Comparison of ENCODE assay signal across 8 cellular contexts in genomic region chrX:47217121-47217851, GRCh38. TPM values are rescaled to one million over a fixed set of nuclear protein-coding genes. Genes with fewer than 3 reads are reported as not detected.
A peak's percentile ranks its signal among the peaks of the same experiment; 100 is the strongest.
DNase-seq lines count a peak whose midpoint lies in the region; ATAC-seq, FAIRE-seq and TF ChIP-seq lines count a peak whose summit lies in the region.

No MANE protein-coding gene starts in this region.

- H3K4me2 ChIP-seq in A549 = peak overlapping the region; percentile 79

- CTCF ChIA-PET in A549 (lab: Yijun Ruan, JAX) = interaction anchor here (0.9 to 1.1 kb wide), 4 partner anchors 16 to 306 kb away, joined by 3 to 4 read pairs (median 3); no protein-coding TSS in a partner anchor

- H3K9me3 ChIP-seq in A549 (no peaks in the 10 kb centered on the region), lung (ENCODE audit: control insufficient read depth in 2 of 2, insufficient read depth in 1 of 2, low read length in 1 of 2) (peaks cover 0 to 5% of the 10 kb centered on the region in 2 donors), tibial nerve (no peaks in the 10 kb centered on the region)

- TF ChIP-seq CTCF in A549 (IDR thresholded peaks at IDR 0.05) (no peak), lung (IDR thresholded peaks at IDR 0.05; ENCODE audit: control extremely low read depth, extremely low read depth) (no peak), tibial nerve (IDR thresholded peaks at IDR 0.05) (no peak)

- H3K4me1 ChIP-seq in A549 (peaks cover 28% of the 10 kb centered on the region), lung (ENCODE audit: control insufficient read depth in 2 of 2, insufficient read depth in 2 of 2, low read length in 2 of 2) (peaks cover 0 to 17% of the 10 kb centered on the region in 2 donors), tibial nerve (peaks cover 0 to 33% (median 9%) of the 10 kb centered on the region in 4 donors)

- H3K36me3 ChIP-seq in H7 (replicated peaks; ENCODE audit: control insufficient read depth, insufficient read depth, low read length) (peaks cover 36% of the 10 kb centered on the region), lung (ENCODE audit: control insufficient read depth in 2 of 2, insufficient read depth in 2 of 2, low read length in 2 of 2) (peaks cover 9 to 30% of the 10 kb centered on the region in 2 donors), tibial nerve (peaks cover 0 to 42% (median under 1%) of the 10 kb centered on the region in 3 donors)

- TF ChIP-seq EP300 in A549 (IDR thresholded peaks at IDR 0.05) (no peak), tibial nerve (IDR thresholded peaks at IDR 0.05) (peak; percentile 49 to 63)

- 10% methylated on average over 22 of the region's 22 CpGs for WGBS in A549 (ENCODE audit: missing lambda C conversion rate)
- 13 to 17% methylated on average over 15 to 22 of the region's 22 CpGs for WGBS in lung, 2 donors
- WGBS in tibial nerve, 2 donors = 5 to 25% methylated on average over 21 to 22 of the region's 22 CpGs

- ATAC-seq in A549 (peak; percentile 34 to 44), lung (ENCODE audit: insufficient read depth, low FRiP score) (no peak), GM21526 (IDR thresholded peaks at IDR 0.05; ENCODE audit: low FRiP score, unreplicated experiment) (no peak)

- H3K27ac ChIP-seq in A549 (peak overlapping the region; percentile 66 to 86), lung (ENCODE audit: low read depth in 1 of 2, low read length in 1 of 2) (peak overlapping the region; percentile 88 to 94), tibial nerve (peak overlapping the region; percentile 68 to 98 (median 78))

- 0 out of 3 replicates have a peak overlapping the region, but pooled peaks have one; percentile 16 for H3K4me3 ChIP-seq in A549
- H3K4me3 ChIP-seq in H7 (ENCODE audit: insufficient read depth, low read depth, low read length) = peak overlapping the region; percentile 24
- H3K4me3 ChIP-seq in lung = no peak overlapping the region
- peak overlapping the region in 3 of 4 donors; percentile 26 to 92 (median 36) for H3K4me3 ChIP-seq in tibial nerve

- no peak for FAIRE-seq in A549 (lab: Jason Lieb, UNC)

- DNase-seq in A549 (ENCODE audit: low read depth in 1 of 2, low spot score in 1 of 2) = peak in 1 of 2 experiments; percentile 14
- no peak for DNase-seq in H7
- DNase-seq in SW480 (ENCODE audit: low spot score) = peak; percentile 65
- DNase-seq in dedifferentiated amniotic fluid mesenchymal stem cell (ENCODE audit: extremely low spot score) = peak; percentile 52
- peak; percentile 35 for DNase-seq in lung (ENCODE audit: low spot score)
- no peak for DNase-seq in tibial nerve (ENCODE audit: low spot score in 2 of 2)
- no peak for DNase-seq in GM19240 (ENCODE audit: insufficient read length, low spot score)

- POLR2A ChIA-PET in A549 (lab: Yijun Ruan, JAX) = interaction anchor here (0.7 to 3.5 kb wide), 13 partner anchors 9 to 1381 kb away, joined by 3 to 43 read pairs (median 3); partner anchors contain the start of genes ELK1, NDUFB11, RBM10 and USP11

- no peak for TF ChIP-seq RAD21 in A549 (conservative IDR thresholded peaks at IDR 0.05 in 1 of 2, IDR thresholded peaks at IDR 0.05 in 1 of 2)

- H3K27me3 ChIP-seq in H7 (ENCODE audit: control insufficient read depth, insufficient read depth, low read length) = no peaks in the 10 kb centered on the region
- H3K27me3 ChIP-seq in lung (ENCODE audit: control insufficient read depth, insufficient read depth) = no peaks in the 10 kb centered on the region
- no peaks in the 10 kb centered on the region for H3K27me3 ChIP-seq in tibial nerve

- no peak for TF ChIP-seq POLR2A in A549 (IDR thresholded peaks at IDR 0.05; ENCODE audit: low read length)
- peak in 1 of 2 donors; percentile 8 for TF ChIP-seq POLR2A in tibial nerve (IDR thresholded peaks at IDR 0.05)

TF ChIP-seq in A549, 52 proteins besides CTCF, POLR2A, EP300 and RAD21:
- TF ChIP-seq CBX2 (IDR thresholded peaks at IDR 0.05; ENCODE audit: borderline replicate concordance, low read depth) = no peak
- 0 out of 2 replicates have a peak, but pooled peaks have one; percentile 11 for TF ChIP-seq MAX (IDR thresholded peaks at IDR 0.05)
- TF ChIP-seq E2F6 (IDR thresholded peaks at IDR 0.05; ENCODE audit: borderline replicate concordance, low read depth) = 0 out of 2 replicates have a peak, but pooled peaks have one; percentile 13
- TF ChIP-seq NPAS2 (CRISPR knock-in tag; IDR thresholded peaks at IDR 0.05; ENCODE audit: borderline replicate concordance) = no peak

RNA-seq across cellular contexts. Expression of gene CDK16, which starts 1.2 kb away (rescaled TPM):
- 111 and 121 TPM in 2 replicates for polyA plus RNA-seq in A549 (2011; rRNA removed)
- 141 and 147 TPM in 2 replicates for polyA plus RNA-seq in A549 (2012; cell fraction: cytosol; rRNA removed)
- polyA plus RNA-seq in A549 (2012; cell fraction: nucleus; rRNA removed) = 280 and 320 TPM in 2 replicates
- polyA plus RNA-seq in A549 (2017; fragmentation: RNase III; extraction: RNeasy Plus Mini Kit Qiagen cat#74134 plus additional on column Dnase treatment) = 101 to 115 TPM (median 105 TPM) in 3 replicates
- 268 and 280 TPM in 2 replicates for polyA minus RNA-seq in A549 (2011; rRNA and poly(A)+ RNA removed)
- total RNA-seq in H7 (2014; rRNA removed; shearing (Covaris generic)) = 227 and 270 TPM in 2 replicates
- 10 to 100 TPM; 60.6 to 93.5 TPM for total RNA-seq in lung
- 10 to 100 TPM; 50.1 to 60.3 TPM for polyA plus RNA-seq in lung
- 10 to 100 TPM; 64.9 to 94.2 (median 84.5) TPM for total RNA-seq in tibial nerve

RNA-seq across cellular contexts. Expression of gene USP11, which starts 15.5 kb away (rescaled TPM):
- polyA plus RNA-seq in A549 (2011; rRNA removed) = 35.6 and 36.6 TPM in 2 replicates
- 22.2 and 25.4 TPM in 2 replicates for polyA plus RNA-seq in A549 (2012; cell fraction: cytosol; rRNA removed)
- 74.3 and 83.3 TPM in 2 replicates for polyA plus RNA-seq in A549 (2012; cell fraction: nucleus; rRNA removed)
- 43.5 to 53.3 TPM (median 50.0 TPM) in 3 replicates for polyA plus RNA-seq in A549 (2017; fragmentation: RNase III; extraction: RNeasy Plus Mini Kit Qiagen cat#74134 plus additional on column Dnase treatment)
- 122 and 133 TPM in 2 replicates for polyA minus RNA-seq in A549 (2011; rRNA and poly(A)+ RNA removed)
- total RNA-seq in H7 (2014; rRNA removed; shearing (Covaris generic)) = 97.8 and 105 TPM in 2 replicates
- total RNA-seq in lung = 10 to 100 TPM; 57.0 to 74.8 TPM
- polyA plus RNA-seq in lung = 10 to 100 TPM; 22.9 to 23.4 TPM
- total RNA-seq in tibial nerve = 10 to 100 TPM; 54.6 to 85.8 (median 63.9) TPM

RNA-seq across cellular contexts. Expression of gene UBA1, which starts 23.7 kb away (rescaled TPM):
- 160 and 192 TPM in 2 replicates for polyA plus RNA-seq in A549 (2011; rRNA removed)
- polyA plus RNA-seq in A549 (2012; cell fraction: cytosol; rRNA removed) = 266 and 294 TPM in 2 replicates
- 588 and 645 TPM in 2 replicates for polyA plus RNA-seq in A549 (2012; cell fraction: nucleus; rRNA removed)
- 188 to 196 TPM (median 192 TPM) in 3 replicates for polyA plus RNA-seq in A549 (2017; fragmentation: RNase III; extraction: RNeasy Plus Mini Kit Qiagen cat#74134 plus additional on column Dnase treatment)
- polyA minus RNA-seq in A549 (2011; rRNA and poly(A)+ RNA removed) = 293 and 297 TPM in 2 replicates
- total RNA-seq in H7 (2014; rRNA removed; shearing (Covaris generic)) = 427 and 477 TPM in 2 replicates
- total RNA-seq in lung = 100 to 1,000 TPM; 135 to 221 TPM
- 100 to 1,000 TPM in 1 of 2 donors, 10 to 100 TPM in 1; 92.5 to 127 TPM for polyA plus RNA-seq in lung
- total RNA-seq in tibial nerve = 100 to 1,000 TPM; 124 to 168 (median 144) TPM

Comparison
In these comparisons a context has a peak if more than half of its experiments do, and no peak if none do; other contexts are left out.
1. ATAC-seq: peak in A549 (2 of 2); none in lung (single experiment) and GM21526 (single experiment).
2. DNase-seq: peak in SW480 (single experiment), dedifferentiated amniotic fluid mesenchymal stem cell (single experiment) and lung (single experiment); none in H7 (single experiment), tibial nerve (0 of 2) and GM19240 (single experiment).
3. Peak in every context shown above with its lines, with median percentiles within 50 percentile points of each other: H3K27ac ChIP-seq.